13 cellular contexts compared by ENCODE assay signal in the genomic region with DNA sequence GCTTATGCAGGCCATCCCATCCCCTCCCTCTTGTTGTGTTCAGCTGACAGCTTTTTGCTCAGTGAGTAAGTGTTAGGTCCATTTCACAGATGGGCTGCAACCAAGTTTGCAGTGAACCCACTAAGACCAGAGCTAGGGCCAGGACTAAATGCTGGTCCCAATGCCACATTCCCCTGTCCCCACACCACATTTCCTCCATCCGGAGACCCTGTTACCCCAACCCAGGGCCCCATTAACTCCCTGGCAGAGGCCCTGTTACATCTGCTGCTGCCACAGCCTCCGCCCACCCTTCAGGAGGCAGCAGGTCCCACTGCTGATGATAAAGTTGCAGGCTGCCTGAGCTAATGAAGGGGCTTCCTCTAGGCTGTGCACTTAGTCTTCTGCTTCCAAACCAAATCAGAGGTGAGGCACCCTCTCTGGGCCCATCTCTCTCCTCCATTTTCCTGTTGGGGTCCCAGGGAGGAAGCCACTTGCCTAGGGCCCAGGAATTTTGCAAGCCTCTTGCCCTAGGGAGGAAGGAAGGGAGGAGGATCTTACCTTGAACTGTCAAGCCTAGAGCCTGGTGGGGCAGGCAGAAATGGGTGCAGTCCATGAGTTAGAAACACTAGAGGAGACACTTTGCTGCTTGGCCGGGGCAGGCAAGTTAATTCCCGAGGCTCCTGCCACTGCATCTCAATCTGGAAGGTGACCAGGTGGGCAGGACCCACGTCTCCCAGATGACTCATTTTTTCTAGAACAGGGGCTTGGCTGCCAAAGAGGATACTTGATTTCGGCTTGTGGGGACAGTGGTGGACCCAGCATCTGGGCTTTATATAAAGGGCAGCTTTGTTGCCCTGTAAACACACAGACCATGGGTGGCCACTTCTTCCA. TPM values are rescaled to one million over a fixed set of nuclear protein-coding genes. Genes with fewer than 3 reads are reported as not detected.
DNase-seq lines count a peak whose midpoint lies in the region; ATAC-seq and TF ChIP-seq lines count a peak whose summit lies in the region.
"Had no signal": no experiment of that assay in that cellular context is flagged by ENCODE, and none has a peak within 500 bp of the region (broad histone marks: within the 10 kb centered on the region; RNA-seq: fewer than 3 reads in every experiment).

No MANE protein-coding gene starts in this region.

- peaks cover 17% of the 10 kb centered on the region for H3K36me3 Mint-ChIP-seq in activated CD4-positive, alpha-beta T cell treated with anti-CD3 and anti-CD28 coated beads, Interleukin-2, amount 10 ng/mL, durations not matched to agents 7 days and 5 days (ENCODE audit: low read depth)
- peaks cover 3% of the 10 kb centered on the region for H3K36me3 Mint-ChIP-seq in activated T-helper 1 cell treated with anti-CD3 and anti-CD28 coated beads, Interleukin-12 subunit alpha, Interleukin-12 subunit beta, Interleukin-2, Interleukin-4 antibody, amounts not matched to agents 30 ng/mL and 10 ng/mL and 1 ng/mL, durations not matched to agents 14 hours and 24 hours and 36 hours (ENCODE audit: low read depth)

- peaks cover 0 to 5% (median 0%) of the 10 kb centered on the region in 3 donors for H3K36me3 ChIP-seq in tibial nerve

- no peaks in the 10 kb centered on the region for H3K27me3 Mint-ChIP-seq in activated CD4-positive, alpha-beta T cell treated with anti-CD3 and anti-CD28 coated beads, Interleukin-2, amount 10 ng/mL, durations not matched to agents 7 days and 5 days
- no peaks in the 10 kb centered on the region for H3K27me3 Mint-ChIP-seq in activated T-helper 1 cell treated with anti-CD3 and anti-CD28 coated beads, Interleukin-12 subunit alpha, Interleukin-12 subunit beta, Interleukin-2, Interleukin-4 antibody, amounts not matched to agents 30 ng/mL and 10 ng/mL and 1 ng/mL, durations not matched to agents 14 hours and 24 hours and 36 hours (ENCODE audit: insufficient read depth)

- H3K4me1 Mint-ChIP-seq in activated CD4-positive, alpha-beta T cell treated with anti-CD3 and anti-CD28 coated beads, Interleukin-2, amount 10 ng/mL, durations not matched to agents 7 days and 5 days = peaks cover 30% of the 10 kb centered on the region
- H3K4me1 Mint-ChIP-seq in activated T-helper 1 cell treated with anti-CD3 and anti-CD28 coated beads, Interleukin-12 subunit alpha, Interleukin-12 subunit beta, Interleukin-2, Interleukin-4 antibody, amounts not matched to agents 30 ng/mL and 10 ng/mL and 1 ng/mL, durations not matched to agents 14 hours and 24 hours and 36 hours (ENCODE audit: low read depth) = peaks cover 12% of the 10 kb centered on the region

- TF ChIP-seq CTCF in tibial nerve (IDR thresholded peaks at IDR 0.05) (no peak), GM13977 (IDR thresholded peaks at IDR 0.05; ENCODE audit: extremely low read depth, insufficient read depth, missing control alignments) (no peak)

- peak overlapping the region; percentile 93 for H3K4me3 Mint-ChIP-seq in activated CD4-positive, alpha-beta T cell treated with anti-CD3 and anti-CD28 coated beads, Interleukin-2, amount 10 ng/mL, durations not matched to agents 7 days and 5 days
- peak overlapping the region; percentile 82 for H3K4me3 Mint-ChIP-seq in activated T-helper 1 cell treated with anti-CD3 and anti-CD28 coated beads, Interleukin-12 subunit alpha, Interleukin-12 subunit beta, Interleukin-2, Interleukin-4 antibody, amounts not matched to agents 30 ng/mL and 10 ng/mL and 1 ng/mL, durations not matched to agents 14 hours and 24 hours and 36 hours

- H3K4me3 ChIP-seq in right cardiac atrium (ENCODE audit: low read length) (no peak overlapping the region), tibial nerve (no peak overlapping the region)

- H3K27ac ChIP-seq in right cardiac atrium (ENCODE audit: low read length) = no peak overlapping the region
- H3K27ac ChIP-seq in tibial nerve = peak overlapping the region in 3 of 4 donors; percentile 20 to 99 (median 96)
- H3K27ac ChIP-seq: HL-60 had no signal

- in situ Hi-C loops in GM13977 (cut with MboI; ENCODE audit: low pct_unique_long_range_greater_than_20kb, low sequenced_read_pairs, unreplicated experiment) = no loop called here

- H3K4me1 ChIP-seq in right cardiac atrium (ENCODE audit: control insufficient read depth, insufficient read depth, low read length) (peaks cover 2% of the 10 kb centered on the region), tibial nerve (peaks cover 0 to 57% (median 14%) of the 10 kb centered on the region in 4 donors)

- H3K27ac Mint-ChIP-seq in activated CD4-positive, alpha-beta T cell treated with anti-CD3 and anti-CD28 coated beads, Interleukin-2, amount 10 ng/mL, durations not matched to agents 7 days and 5 days = peak overlapping the region; percentile 74
- peak overlapping the region; percentile 24 for H3K27ac Mint-ChIP-seq in activated T-helper 1 cell treated with anti-CD3 and anti-CD28 coated beads, Interleukin-12 subunit alpha, Interleukin-12 subunit beta, Interleukin-2, Interleukin-4 antibody, amounts not matched to agents 30 ng/mL and 10 ng/mL and 1 ng/mL, durations not matched to agents 14 hours and 24 hours and 36 hours

- intact Hi-C loops in activated T-helper 1 cell treated with anti-CD3 and anti-CD28 coated beads, Interleukin-12 subunit alpha, Interleukin-12 subunit beta, Interleukin-2, Interleukin-4 antibody, amounts not matched to agents 30 ng/mL and 10 ng/mL and 1 ng/mL, durations not matched to agents 14 hours and 24 hours and 36 hours (cut with micrococcal nuclease) = loop anchor here (5.0 to 10.0 kb wide), 3 partner anchors 53 to 282 kb away; partner anchors contain the start of gene TMEM147
- intact Hi-C loops in right cardiac atrium (cut with DNase I) = no loop called here

- no peak for TF ChIP-seq POLR2A in tibial nerve (IDR thresholded peaks at IDR 0.05)

- DNase-seq in activated CD4-positive, alpha-beta T cell treated with anti-CD3 and anti-CD28 coated beads, Interleukin-2, amount 10 ng/mL, durations not matched to agents 7 days and 5 days = no peak
- no peak for DNase-seq in activated CD4-positive, alpha-beta T cell treated with anti-CD3 and anti-CD28 coated beads for 48 hours
- no peak for DNase-seq in activated T-helper 1 cell treated with anti-CD3 and anti-CD28 coated beads, Interleukin-12 subunit alpha, Interleukin-12 subunit beta, Interleukin-2, Interleukin-4 antibody, amounts not matched to agents 30 ng/mL and 10 ng/mL and 1 ng/mL, durations not matched to agents 14 hours and 24 hours and 36 hours (ENCODE audit: low spot score)
- DNase-seq in right cardiac atrium = peak in 2 of 3 donors; percentile 9 to 39
- peak in 1 of 2 donors; percentile 12 for DNase-seq in tibial nerve (ENCODE audit: low spot score in 2 of 2)
- DNase-seq in GM13977 (ENCODE audit: low spot score) = no peak
- DNase-seq: activated gamma-delta T cell treated with Interleukin-2 at 50 U/mL for 16 hours, C1 segment of cervical spinal cord, hippocampal formation had no signal

- H3K27me3 ChIP-seq in right cardiac atrium (ENCODE audit: control insufficient read depth, insufficient read depth) = no peaks in the 10 kb centered on the region
- no peaks in the 10 kb centered on the region for H3K27me3 ChIP-seq in tibial nerve

- H3K9me3 Mint-ChIP-seq in activated CD4-positive, alpha-beta T cell treated with anti-CD3 and anti-CD28 coated beads, Interleukin-2, amount 10 ng/mL, durations not matched to agents 7 days and 5 days = no peaks in the 10 kb centered on the region
- H3K9me3 Mint-ChIP-seq in activated T-helper 1 cell treated with anti-CD3 and anti-CD28 coated beads, Interleukin-12 subunit alpha, Interleukin-12 subunit beta, Interleukin-2, Interleukin-4 antibody, amounts not matched to agents 30 ng/mL and 10 ng/mL and 1 ng/mL, durations not matched to agents 14 hours and 24 hours and 36 hours = no peaks in the 10 kb centered on the region

- H3K9me3 ChIP-seq in right cardiac atrium (ENCODE audit: control insufficient read depth, low read length) (no peaks in the 10 kb centered on the region), tibial nerve (no peaks in the 10 kb centered on the region)

- CTCF ChIA-PET in activated CD4-positive, alpha-beta T cell treated with anti-CD3 and anti-CD28 coated beads, Interleukin-2, amount 10 ng/mL, durations not matched to agents 7 days and 5 days (lab: Charles Lee) = interaction anchor here (0.5 to 1.6 kb wide), 6 partner anchors 10 to 267 kb away, joined by 3 to 5 read pairs (median 3); partner anchors contain the start of gene FXYD5

- TF ChIP-seq EP300 in tibial nerve (IDR thresholded peaks at IDR 0.05) = no peak

- ATAC-seq in right cardiac atrium (no peak), GM21390 (IDR thresholded peaks at IDR 0.05; ENCODE audit: unreplicated experiment) (no peak), GM19463 (IDR thresholded peaks at IDR 0.05; ENCODE audit: unreplicated experiment) (no peak)

- WGBS in right cardiac atrium = 41% methylated on average over 6 of the region's 6 CpGs
- WGBS in tibial nerve, 2 donors = 49 to 53% methylated on average over 5 to 6 of the region's 6 CpGs

- POLR2A ChIA-PET in activated CD4-positive, alpha-beta T cell treated with anti-CD3 and anti-CD28 coated beads, Interleukin-2, amount 10 ng/mL, durations not matched to agents 7 days and 5 days (lab: Charles Lee) = interaction anchor here (1.5 kb wide), 1 partner anchor 9 kb away, joined by 3 read pairs; no protein-coding TSS in a partner anchor

RNA-seq across cellular contexts. Expression of gene USF2, which starts 3.4 kb away (rescaled TPM):
- total RNA-seq in activated CD4-positive, alpha-beta T cell treated with anti-CD3 and anti-CD28 coated beads, Interleukin-2, amount 10 ng/mL, durations not matched to agents 7 days and 5 days = 100 to 1,000 TPM; 150 to 162 TPM
- total RNA-seq in activated T-helper 1 cell treated with anti-CD3 and anti-CD28 coated beads, Interleukin-12 subunit alpha, Interleukin-12 subunit beta, Interleukin-2, Interleukin-4 antibody, amounts not matched to agents 30 ng/mL and 10 ng/mL and 1 ng/mL, durations not matched to agents 14 hours and 24 hours and 36 hours = 156 and 164 TPM in 2 replicates
- total RNA-seq in right cardiac atrium (100 to 1,000 TPM; 182 to 270 (median 239) TPM), tibial nerve (100 to 1,000 TPM in 3 of 4 donors, 10 to 100 TPM in 1; 98.5 to 172 (median 128) TPM)
- 332 TPM for polyA plus RNA-seq in right cardiac atrium

RNA-seq across cellular contexts. Expression of gene LSR, which starts 16.6 kb away (rescaled TPM):
- total RNA-seq in activated CD4-positive, alpha-beta T cell treated with anti-CD3 and anti-CD28 coated beads, Interleukin-2, amount 10 ng/mL, durations not matched to agents 7 days and 5 days = 1 to 10 TPM; 3.5 to 3.6 TPM
- 2.7 and 4.0 TPM in 2 replicates for total RNA-seq in activated T-helper 1 cell treated with anti-CD3 and anti-CD28 coated beads, Interleukin-12 subunit alpha, Interleukin-12 subunit beta, Interleukin-2, Interleukin-4 antibody, amounts not matched to agents 30 ng/mL and 10 ng/mL and 1 ng/mL, durations not matched to agents 14 hours and 24 hours and 36 hours
- total RNA-seq in right cardiac atrium = 1 to 10 TPM; 4.6 to 8.9 (median 4.8) TPM
- 5.0 TPM for polyA plus RNA-seq in right cardiac atrium
- 10 to 100 TPM in 2 of 4 donors, 1 to 10 TPM in 2; 3.1 to 34.9 (median 19.1) TPM for total RNA-seq in tibial nerve

RNA-seq across cellular contexts. Expression of gene HAMP, which starts 17.0 kb away (rescaled TPM):
- total RNA-seq in activated CD4-positive, alpha-beta T cell treated with anti-CD3 and anti-CD28 coated beads, Interleukin-2, amount 10 ng/mL, durations not matched to agents 7 days and 5 days = 1 to 10 TPM in 1 of 2 experiments, under 1 TPM in 1; 0.92 to 1.2 TPM
- 0.57 and 0.96 TPM in 2 replicates for total RNA-seq in activated T-helper 1 cell treated with anti-CD3 and anti-CD28 coated beads, Interleukin-12 subunit alpha, Interleukin-12 subunit beta, Interleukin-2, Interleukin-4 antibody, amounts not matched to agents 30 ng/mL and 10 ng/mL and 1 ng/mL, durations not matched to agents 14 hours and 24 hours and 36 hours
- total RNA-seq in right cardiac atrium (100 to 1,000 TPM; 164 to 286 (median 230) TPM), tibial nerve (1 to 10 TPM in 1 of 4 donors, not detected in 3; 2.9 TPM)
- polyA plus RNA-seq in right cardiac atrium = 406 TPM
- total RNA-seq: subcutaneous adipose tissue had no signal

RNA-seq across cellular contexts. Expression of gene MAG, which starts 26.6 kb away (rescaled TPM):
- total RNA-seq in activated CD4-positive, alpha-beta T cell treated with anti-CD3 and anti-CD28 coated beads, Interleukin-2, amount 10 ng/mL, durations not matched to agents 7 days and 5 days = not detected
- not detected in 2 replicates for total RNA-seq in activated T-helper 1 cell treated with anti-CD3 and anti-CD28 coated beads, Interleukin-12 subunit alpha, Interleukin-12 subunit beta, Interleukin-2, Interleukin-4 antibody, amounts not matched to agents 30 ng/mL and 10 ng/mL and 1 ng/mL, durations not matched to agents 14 hours and 24 hours and 36 hours
- total RNA-seq in right cardiac atrium (not detected), tibial nerve (10 to 100 TPM; 31.8 to 49.6 (median 38.4) TPM)
- polyA plus RNA-seq in right cardiac atrium = 1.3 TPM
- total RNA-seq: subcutaneous adipose tissue had no signal

RNA-seq across cellular contexts. Expression of gene FAM187B, which starts 36.8 kb away (rescaled TPM):
- not detected for total RNA-seq in activated CD4-positive, alpha-beta T cell treated with anti-CD3 and anti-CD28 coated beads, Interleukin-2, amount 10 ng/mL, durations not matched to agents 7 days and 5 days
- not detected in 2 replicates for total RNA-seq in activated T-helper 1 cell treated with anti-CD3 and anti-CD28 coated beads, Interleukin-12 subunit alpha, Interleukin-12 subunit beta, Interleukin-2, Interleukin-4 antibody, amounts not matched to agents 30 ng/mL and 10 ng/mL and 1 ng/mL, durations not matched to agents 14 hours and 24 hours and 36 hours
- total RNA-seq in right cardiac atrium = not detected
- not detected for polyA plus RNA-seq in right cardiac atrium
- not detected for total RNA-seq in tibial nerve
- total RNA-seq: subcutaneous adipose tissue had no signal

Comparison
In these comparisons a context has a peak if more than half of its experiments do, and no peak if none do; other contexts are left out.
1. DNase-seq: peak in right cardiac atrium (2 of 3); none in activated CD4-positive, alpha-beta T cell treated with anti-CD3 and anti-CD28 coated beads, Interleukin-2, amount 10 ng/mL, durations not matched to agents 7 days and 5 days (single experiment), activated CD4-positive, alpha-beta T cell treated with anti-CD3 and anti-CD28 coated beads for 48 hours (single experiment), activated T-helper 1 cell treated with anti-CD3 and anti-CD28 coated beads, Interleukin-12 subunit alpha, Interleukin-12 subunit beta, Interleukin-2, Interleukin-4 antibody, amounts not matched to agents 30 ng/mL and 10 ng/mL and 1 ng/mL, durations not matched to agents 14 hours and 24 hours and 36 hours (single experiment) and GM13977 (single experiment).
2. RNA of gene HAMP, which starts 17.0 kb away (total RNA-seq): 164 to 286 TPM in right cardiac atrium; 0.92 to 1.2 TPM in activated CD4-positive, alpha-beta T cell treated with anti-CD3 and anti-CD28 coated beads, Interleukin-2, amount 10 ng/mL, durations not matched to agents 7 days and 5 days, 2.9 TPM in tibial nerve and 0.57 to 0.96 TPM in activated T-helper 1 cell treated with anti-CD3 and anti-CD28 coated beads, Interleukin-12 subunit alpha, Interleukin-12 subunit beta, Interleukin-2, Interleukin-4 antibody, amounts not matched to agents 30 ng/mL and 10 ng/mL and 1 ng/mL, durations not matched to agents 14 hours and 24 hours and 36 hours; every median in the first group is over 10 times any median in the second.